20 cellular contexts compared by ENCODE assay signal in genomic region chr4:89847571-89848325, GRCh38.
"Had no signal": no experiment of that assay in that cellular context is flagged by ENCODE, and none has a peak within 500 bp of the region (broad histone marks: within the 10 kb centered on the region; RNA-seq: fewer than 3 reads in every experiment).

No MANE protein-coding gene starts in this region.

- H3K4me3 ChIP-seq: body of pancreas, esophagus squamous epithelium, heart left ventricle, left lung, neural progenitor cell, skin epidermis, stomach, thoracic aorta had no signal

- H3K79me2 ChIP-seq: parathyroid adenoma had no signal

- H3K4me1 Mint-ChIP-seq: neural progenitor cell had no signal

- ATAC-seq: activated CD4-positive, CD25-positive, alpha-beta regulatory T cell treated with anti-CD3 and anti-CD28 coated beads, Interleukin-2, amount 50 U/mL, for 24 hours; activated naive CD4-positive, alpha-beta T cell treated with anti-CD3 and anti-CD28 coated beads, Interleukin-2, amount 50 U/mL, for 72 hours; body of pancreas; left lung had no signal

- H3K27me3 ChIP-seq: body of pancreas, esophagus squamous epithelium, heart left ventricle, left lung, neural progenitor cell, stomach had no signal

- H3K4me2 ChIP-seq: neural progenitor cell had no signal

- H2AFZ ChIP-seq: neural progenitor cell, parathyroid adenoma had no signal

- H3K36me3 ChIP-seq: esophagus squamous epithelium, heart left ventricle, left lung, neural progenitor cell, stomach, thoracic aorta had no signal

- H3K27me3 Mint-ChIP-seq: dendritic cell treated with granulocyte-macrophage colony-stimulating factor and Interleukin-4, amounts not matched to agents 40 ng/mL and 50 ng/mL, for 4 days had no signal

- H3K4me1 ChIP-seq: body of pancreas, left lung, neural progenitor cell, parathyroid adenoma, stomach had no signal

- H3K9ac ChIP-seq: neural progenitor cell, parathyroid adenoma had no signal

- DNase-seq: activated effector memory CD4-positive, alpha-beta T cell treated with Interleukin-2 at 50 U/mL for 16 hours; activated T-cell treated with anti-CD3 and anti-CD28 coated beads, Interleukin-2, amount 50 U/mL, for 24 hours; amniotic stem cell; body of pancreas; cerebellar nuclear complex; esophagus squamous epithelium; heart left ventricle; left lung; mesenchymal stem cell; retina; stimulated activated CD4-positive, alpha-beta T cell treated with anti-CD3 and anti-CD28 coated beads, Interleukin-4, amount 100 ng/mL, for 4 hours; stomach had no signal

- H3K27ac ChIP-seq: body of pancreas, esophagus squamous epithelium, heart left ventricle, left lung, neural progenitor cell, parathyroid adenoma, stomach, thoracic aorta had no signal

- H3K4me3 Mint-ChIP-seq: activated T-cell treated with anti-CD3 and anti-CD28 coated beads, Interleukin-2, amount 50 U/mL, for 24 hours; dendritic cell treated with granulocyte-macrophage colony-stimulating factor and Interleukin-4, amounts not matched to agents 40 ng/mL and 50 ng/mL, for 4 days; neural progenitor cell; T-helper 2 cell treated with Interferon-gamma antibody and Interleukin-4, amounts not matched to agents 5 μg/mL and 100 μg/mL, for 36 hours had no signal

- H3K9me3 ChIP-seq: body of pancreas, thoracic aorta had no signal

- H3K27ac Mint-ChIP-seq: activated naive CD4-positive, alpha-beta T cell treated with anti-CD3 and anti-CD28 coated beads, Interleukin-2, amount 50 U/mL, for 72 hours; activated T-cell treated with anti-CD3 and anti-CD28 coated beads, Interleukin-2, amount 50 U/mL, for 24 hours; dendritic cell treated with granulocyte-macrophage colony-stimulating factor and Interleukin-4, amounts not matched to agents 40 ng/mL and 50 ng/mL, for 4 days; neural progenitor cell; T-helper 2 cell treated with Interferon-gamma antibody and Interleukin-4, amounts not matched to agents 5 μg/mL and 100 μg/mL, for 36 hours had no signal
